In genomic region chr11:128579790-128580504, GRCh38 we compare ENCODE assay signal across 11 cellular contexts. TPM values are rescaled to one million over a fixed set of nuclear protein-coding genes. Genes with fewer than 3 reads are reported as not detected.
DNase-seq lines count a peak whose midpoint lies in the region; ATAC-seq and TF ChIP-seq lines count a peak whose summit lies in the region.
"Had no signal": no experiment of that assay in that cellular context is flagged by ENCODE, and none has a peak within 500 bp of the region (broad histone marks: within the 10 kb centered on the region; RNA-seq: fewer than 3 reads in every experiment).

No MANE protein-coding gene starts in this region.

- no peak overlapping the region for H3K27ac ChIP-seq in prostate gland
- H3K27ac ChIP-seq: testis had no signal

- H3K36me3 ChIP-seq in prostate gland, result no peaks in the 10 kb centered on the region

- WGBS in prostate gland, result 85% methylated on average over 4 of the region's 4 CpGs

- DNase-seq in NOMO-1 treated with DMSO at 0.1 percent for 48 hours (lab: John Stamatoyannopoulos, UW; ENCODE audit: unreplicated experiment), result peak; percentile 54
- no peak for DNase-seq in NOMO-1 treated with dmso at 0.1 percent for 144 hours (lab: John Stamatoyannopoulos, UW; ENCODE audit: unreplicated experiment)
- peak; percentile 19 for DNase-seq in RKO (ENCODE audit: low spot score)
- no peak for DNase-seq in ureter (ENCODE audit: low spot score)
- no peak for DNase-seq in prostate gland (ENCODE audit: low spot score)
- DNase-seq in Calu3, result no peak
- DNase-seq: 8988T, testis had no signal

- no peaks in the 10 kb centered on the region for H3K27me3 ChIP-seq in prostate gland (replicated peaks; ENCODE audit: insufficient read depth)
- H3K27me3 ChIP-seq: testis had no signal

- H3K9me3 ChIP-seq in prostate gland, result no peaks in the 10 kb centered on the region
- H3K9me3 ChIP-seq: testis had no signal

- peak; percentile 71 for ATAC-seq in HG02588 (IDR thresholded peaks at IDR 0.05; ENCODE audit: unreplicated experiment)

- H3K27ac Mint-ChIP-seq in nephron (peak overlapping the region; percentile 37 to 63 (median 51)), Calu3 (ENCODE audit: unreplicated experiment) (no peak overlapping the region)

- H3K4me1 Mint-ChIP-seq in nephron (peaks cover 77% of the 10 kb centered on the region), Calu3 (ENCODE audit: low read depth, unreplicated experiment) (peaks cover 7% of the 10 kb centered on the region)

- TF ChIP-seq POLR2A in prostate gland (IDR thresholded peaks at IDR 0.05), result no peak

- H3K36me3 Mint-ChIP-seq in nephron (ENCODE audit: low read depth) (peaks cover 10% of the 10 kb centered on the region), Calu3 (ENCODE audit: insufficient read depth, unreplicated experiment) (no peaks in the 10 kb centered on the region)

- no peaks in the 10 kb centered on the region for H3K4me1 ChIP-seq in prostate gland (replicated peaks)
- H3K4me1 ChIP-seq: testis had no signal

- H3K4me3 Mint-ChIP-seq in nephron (no peak overlapping the region), Calu3 (ENCODE audit: low read depth, unreplicated experiment) (no peak overlapping the region)
- H3K4me3 Mint-ChIP-seq: neural crest cell had no signal

- no peak overlapping the region for H3K4me3 ChIP-seq in prostate gland
- H3K4me3 ChIP-seq: testis had no signal

- peaks cover 12% of the 10 kb centered on the region for H3K27me3 Mint-ChIP-seq in nephron (ENCODE audit: low read depth)
- H3K27me3 Mint-ChIP-seq in Calu3 (ENCODE audit: unreplicated experiment), result peaks cover 9% of the 10 kb centered on the region

- CTCF ChIA-PET in Calu3 (lab: Charles Lee), result no interaction called here

- H3K9me3 Mint-ChIP-seq in nephron (no peaks in the 10 kb centered on the region), Calu3 (ENCODE audit: low read depth, unreplicated experiment) (no peaks in the 10 kb centered on the region)
- H3K9me3 Mint-ChIP-seq: neural crest cell had no signal

- intact Hi-C loops in prostate gland (cut with DNase I), result no loop called here
- intact Hi-C loops in Calu3 (cut with micrococcal nuclease; ENCODE audit: unreplicated experiment), result no loop called here

- TF ChIP-seq CTCF in nephron (IDR thresholded peaks at IDR 0.05; ENCODE audit: unreplicated experiment in 3 of 3) (no peak), prostate gland (IDR thresholded peaks at IDR 0.05) (no peak), Calu3 (IDR thresholded peaks at IDR 0.05; ENCODE audit: unreplicated experiment) (no peak)

- no TSS peak for BruUV-seq in Calu3 (replicated peaks; lab: Mats Ljungman, UMichigan)

RNA-seq across cellular contexts. Expression of gene ETS1, which starts 7.4 kb away (rescaled TPM):
- 112 TPM for total RNA-seq in ureter
- 10 to 100 TPM; 15.2 to 30.0 TPM for total RNA-seq in prostate gland
- total RNA-seq in Calu3 (2022), result 26.5 and 38.4 TPM in 2 replicates

Comparison
In these comparisons a context has a peak if more than half of its experiments do, and no peak if none do; other contexts are left out.
1. DNase-seq: peak in NOMO-1 treated with DMSO at 0.1 percent for 48 hours (single experiment) and RKO (single experiment); none in NOMO-1 treated with dmso at 0.1 percent for 144 hours (single experiment), ureter (single experiment), prostate gland (single experiment) and Calu3 (single experiment).